Comparison of ENCODE assay signal across 1 cellular context in the genomic region with DNA sequence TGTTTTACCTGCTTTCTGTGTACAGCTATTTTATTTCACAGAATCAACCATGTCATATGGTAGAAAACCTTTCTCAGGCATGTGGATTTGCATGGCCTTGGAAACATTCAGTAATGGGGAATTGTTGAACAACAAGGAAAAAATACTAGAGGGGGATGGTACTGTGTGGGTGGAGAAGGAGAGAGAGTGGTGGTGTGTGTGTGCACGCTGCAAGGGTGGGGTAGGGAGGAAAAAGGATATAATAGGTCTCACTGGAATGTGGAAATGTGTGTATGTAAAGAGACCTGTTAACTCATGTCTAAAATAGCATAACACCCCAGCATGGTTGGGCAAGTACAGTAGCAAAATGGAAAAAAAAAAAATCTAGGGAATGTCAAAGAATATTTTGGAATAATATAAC.
TF ChIP-seq lines count a peak whose summit lies in the region.

No MANE protein-coding gene starts in this region.

TF ChIP-seq in WTC11, 78 proteins besides CTCF, POLR2A, EP300 and RAD21 (continued from another document):
- TF ChIP-seq FOXJ3 (CRISPR knock-in tag; IDR thresholded peaks at IDR 0.05; ENCODE audit: borderline replicate concordance) (no peak), CBFB (CRISPR knock-in tag; IDR thresholded peaks at IDR 0.05; ENCODE audit: low read depth) (no peak), MLX (CRISPR knock-in tag; IDR thresholded peaks at IDR 0.05) (no peak), TEAD4 (CRISPR knock-in tag; IDR thresholded peaks at IDR 0.05) (no peak), ZNF121 (CRISPR knock-in tag; IDR thresholded peaks at IDR 0.05) (no peak), PRRX2 (CRISPR knock-in tag; IDR thresholded peaks at IDR 0.05) (no peak), ESRRA (CRISPR knock-in tag; IDR thresholded peaks at IDR 0.05; ENCODE audit: borderline replicate concordance) (no peak), NR1H2 (CRISPR knock-in tag; IDR thresholded peaks at IDR 0.05) (no peak), TEAD1 (CRISPR knock-in tag; IDR thresholded peaks at IDR 0.05) (no peak), NR3C1 (CRISPR knock-in tag; conservative IDR thresholded peaks at IDR 0.05; ENCODE audit: low read depth) (no peak), E2F4 (CRISPR knock-in tag; IDR thresholded peaks at IDR 0.05; ENCODE audit: borderline replicate concordance, low read depth) (no peak), USF1 (CRISPR knock-in tag; IDR thresholded peaks at IDR 0.05) (no peak), JAZF1 (CRISPR knock-in tag; IDR thresholded peaks at IDR 0.05) (no peak), SMAD4 (CRISPR knock-in tag; IDR thresholded peaks at IDR 0.05) (no peak), NFE2L1 (CRISPR knock-in tag; IDR thresholded peaks at IDR 0.05) (no peak), HMGA2 (CRISPR knock-in tag; IDR thresholded peaks at IDR 0.05) (no peak)
- TF ChIP-seq, protein P1, sequence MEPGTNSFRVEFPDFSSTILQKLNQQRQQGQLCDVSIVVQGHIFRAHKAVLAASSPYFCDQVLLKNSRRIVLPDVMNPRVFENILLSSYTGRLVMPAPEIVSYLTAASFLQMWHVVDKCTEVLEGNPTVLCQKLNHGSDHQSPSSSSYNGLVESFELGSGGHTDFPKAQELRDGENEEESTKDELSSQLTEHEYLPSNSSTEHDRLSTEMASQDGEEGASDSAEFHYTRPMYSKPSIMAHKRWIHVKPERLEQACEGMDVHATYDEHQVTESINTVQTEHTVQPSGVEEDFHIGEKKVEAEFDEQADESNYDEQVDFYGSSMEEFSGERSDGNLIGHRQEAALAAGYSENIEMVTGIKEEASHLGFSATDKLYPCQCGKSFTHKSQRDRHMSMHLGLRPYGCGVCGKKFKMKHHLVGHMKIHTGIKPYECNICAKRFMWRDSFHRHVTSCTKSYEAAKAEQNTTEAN (CRISPR knock-in tag; IDR thresholded peaks at IDR 0.05) = no peak
- TF ChIP-seq, protein P2, sequence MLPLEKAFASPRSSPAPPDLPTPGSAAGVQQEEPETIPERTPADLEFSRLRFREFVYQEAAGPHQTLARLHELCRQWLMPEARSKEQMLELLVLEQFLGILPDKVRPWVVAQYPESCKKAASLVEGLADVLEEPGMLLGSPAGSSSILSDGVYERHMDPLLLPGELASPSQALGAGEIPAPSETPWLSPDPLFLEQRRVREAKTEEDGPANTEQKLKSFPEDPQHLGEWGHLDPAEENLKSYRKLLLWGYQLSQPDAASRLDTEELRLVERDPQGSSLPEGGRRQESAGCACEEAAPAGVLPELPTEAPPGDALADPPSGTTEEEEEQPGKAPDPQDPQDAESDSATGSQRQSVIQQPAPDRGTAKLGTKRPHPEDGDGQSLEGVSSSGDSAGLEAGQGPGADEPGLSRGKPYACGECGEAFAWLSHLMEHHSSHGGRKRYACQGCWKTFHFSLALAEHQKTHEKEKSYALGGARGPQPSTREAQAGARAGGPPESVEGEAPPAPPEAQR (CRISPR knock-in tag; IDR thresholded peaks at IDR 0.05) = no peak
